16 cellular contexts compared by ENCODE assay signal in the genomic region with DNA sequence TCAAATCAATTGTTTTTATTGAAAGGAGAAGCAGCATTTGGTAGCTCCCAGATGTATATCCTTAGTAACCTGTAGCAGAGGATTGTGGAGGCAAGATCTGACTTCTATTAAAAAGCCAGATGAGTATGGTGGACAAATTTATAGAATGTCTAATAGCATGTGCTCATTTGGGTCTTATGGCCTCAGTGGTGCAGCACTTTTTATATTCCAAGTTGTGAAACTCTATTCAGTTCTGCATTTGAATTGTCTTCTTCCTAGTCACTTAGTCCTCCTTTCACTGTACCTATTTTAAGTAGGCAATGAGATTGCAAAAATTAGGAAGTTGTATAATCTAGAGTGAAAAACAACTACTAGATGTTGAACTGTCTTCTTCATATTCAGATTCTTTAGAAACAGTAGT.
"Had no signal": no experiment of that assay in that cellular context is flagged by ENCODE, and none has a peak within 500 bp of the region (broad histone marks: within the 10 kb centered on the region; RNA-seq: fewer than 3 reads in every experiment).

No MANE protein-coding gene starts in this region.

- ATAC-seq: activated CD4-positive, CD25-positive, alpha-beta regulatory T cell treated with anti-CD3 and anti-CD28 coated beads, Interleukin-2, amount 50 U/mL, for 24 hours; activated naive CD8-positive, alpha-beta T cell treated with anti-CD3 and anti-CD28 coated beads, Interleukin-2, amount 50 U/mL, for 24 hours; left cardiac atrium; naive thymus-derived CD8-positive, alpha-beta T cell; psoas muscle; right cardiac atrium had no signal

- DNase-seq: activated CD4-positive, alpha-beta T cell treated with anti-CD3 and anti-CD28 coated beads, Interleukin-2, amount 10 ng/mL, durations not matched to agents 7 days and 5 days; activated CD8-positive, alpha-beta memory T cell treated with anti-CD3 and anti-CD28 coated beads, Interleukin-2, amount 50 U/mL, for 48 hours; activated effector memory CD4-positive, alpha-beta T cell treated with Interleukin-2 at 50 U/mL for 16 hours; activated naive CD4-positive, alpha-beta T cell treated with anti-CD3 and anti-CD28 coated beads, Interleukin-2, amount 10 ng/mL, durations not matched to agents 7 days and 5 days; activated naive CD8-positive, alpha-beta T cell treated with anti-CD3 and anti-CD28 coated beads, Interleukin-2, amount 50 U/mL, for 24 hours; activated T-cell treated with anti-CD3 and anti-CD28 coated beads, Interleukin-2, amount 50 U/mL, for 48 hours; caudate nucleus; endodermal cell; foreskin fibroblast; left cardiac atrium; mesendoderm; naive thymus-derived CD8-positive, alpha-beta T cell; psoas muscle; right cardiac atrium; transverse colon had no signal
